Comparison of ENCODE assay signal across 1 cellular context in genomic region chr15:67902579-67902979, GRCh38.
TF ChIP-seq lines count a peak whose summit lies in the region.

No MANE protein-coding gene starts in this region.

TF ChIP-seq in GM12878, 131 proteins besides CTCF, POLR2A, EP300 and RAD21 (continued from another document):
- no peak for TF ChIP-seq USF2 (IDR thresholded peaks at IDR 0.05; ENCODE audit: borderline replicate concordance, low read depth, low read length)
- no peak for TF ChIP-seq BMI1 (IDR thresholded peaks at IDR 0.05; ENCODE audit: borderline replicate concordance)
- peak; percentile 34; the same call in 1 of the 2 replicates for TF ChIP-seq BACH1 (IDR thresholded peaks at IDR 0.05; ENCODE audit: borderline replicate concordance)
- no peak for TF ChIP-seq E2F4 (IDR thresholded peaks at IDR 0.05; ENCODE audit: low read depth, low read length)
- no peak for TF ChIP-seq STAT1 (conservative IDR thresholded peaks at IDR 0.05)
- TF ChIP-seq NKRF (conservative IDR thresholded peaks at IDR 0.05): no peak
- TF ChIP-seq BRCA1 (IDR thresholded peaks at IDR 0.05; ENCODE audit: low read depth, low read length): no peak
TF ChIP-seq in GM12878: peak in this region for 29.
